Comparison of ENCODE assay signal across 8 cellular contexts in genomic region chr2:24971550-24972314, GRCh38. TPM values are rescaled to one million over a fixed set of nuclear protein-coding genes. Genes with fewer than 3 reads are reported as not detected.
DNase-seq lines count a peak whose midpoint lies in the region; ATAC-seq and TF ChIP-seq lines count a peak whose summit lies in the region.

Gene DNAJC27, minus strand, starts transcription at chr2:24971955. Its CDS starts 51 bp downstream, at chr2:24971904.

- H3K36me3 Mint-ChIP-seq in activated naive CD8-positive, alpha-beta T cell treated with anti-CD3 and anti-CD28 coated beads, Interleukin-2, amount 10 ng/mL, durations not matched to agents 7 days and 5 days, result peaks cover 1% of the 10 kb centered on the region
- peaks cover 3% of the 10 kb centered on the region for H3K36me3 Mint-ChIP-seq in osteocyte (ENCODE audit: unreplicated experiment)

- POLR2A ChIA-PET in activated naive CD8-positive, alpha-beta T cell treated with anti-CD3 and anti-CD28 coated beads, Interleukin-2, amount 10 ng/mL, durations not matched to agents 7 days and 5 days (lab: Charles Lee), result interaction anchor here (0.5 to 1.0 kb wide), 3 partner anchors 14 to 323 kb away, joined by 3 to 6 read pairs (median 3); no protein-coding TSS in a partner anchor

- no peaks in the 10 kb centered on the region for H3K9me3 ChIP-seq in thoracic aorta

- peak within 1 kb of the TSS; percentile 95 for H3K4me3 Mint-ChIP-seq in activated naive CD8-positive, alpha-beta T cell treated with anti-CD3 and anti-CD28 coated beads, Interleukin-2, amount 10 ng/mL, durations not matched to agents 7 days and 5 days
- peak within 1 kb of the TSS; percentile 99 for H3K4me3 Mint-ChIP-seq in osteocyte (ENCODE audit: unreplicated experiment)

- H3K4me3 ChIP-seq in GM12864 (ENCODE audit: low read depth, low read length) (peak within 1 kb of the TSS; percentile 73), thoracic aorta (peak within 1 kb of the TSS; percentile 96)

- ATAC-seq in HG02678 (IDR thresholded peaks at IDR 0.05; ENCODE audit: unreplicated experiment), result peak; percentile 91
- peak; percentile 94 for ATAC-seq in activated naive CD8-positive, alpha-beta T cell treated with anti-CD3 and anti-CD28 coated beads, Interleukin-2, amount 10 ng/mL, durations not matched to agents 7 days and 5 days (ENCODE audit: low read depth)
- ATAC-seq in thoracic aorta (ENCODE audit: insufficient number of reproducible peaks, low FRiP score, low read depth), result peak; percentile 87

- peaks cover 0 to 21% of the 10 kb centered on the region in 2 donors for H3K4me1 ChIP-seq in thoracic aorta (ENCODE audit: control insufficient read depth in 1 of 2, low read depth in 2 of 2)

- peaks cover 13% of the 10 kb centered on the region for H3K4me1 Mint-ChIP-seq in activated naive CD8-positive, alpha-beta T cell treated with anti-CD3 and anti-CD28 coated beads, Interleukin-2, amount 10 ng/mL, durations not matched to agents 7 days and 5 days
- H3K4me1 Mint-ChIP-seq in osteocyte (ENCODE audit: unreplicated experiment), result peaks cover 19% of the 10 kb centered on the region

- intact Hi-C loops in head of caudate nucleus (cut with DNase I), result loop anchor here (2.0 to 10.0 kb wide), 4 partner anchors 71 to 223 kb away; partner anchors contain the start of gene EFR3B

- peak within 1 kb of the TSS; percentile 99 for H3K27ac ChIP-seq in thoracic aorta

- DNase-seq in GM12864 (ENCODE audit: low read depth), result peak; percentile 90
- DNase-seq in NCI-H1105 treated with DMSO at 0.1 percent for 48 hours (lab: John Stamatoyannopoulos, UW), result peak; percentile 93
- DNase-seq in SKM-1 treated with dmso at 0.1 percent for 144 hours (lab: John Stamatoyannopoulos, UW; ENCODE audit: unreplicated experiment), result peak; percentile 94
- DNase-seq in activated naive CD8-positive, alpha-beta T cell treated with anti-CD3 and anti-CD28 coated beads, Interleukin-2, amount 10 ng/mL, durations not matched to agents 7 days and 5 days, result peak; percentile 99
- DNase-seq in head of caudate nucleus, result peak; percentile 95 to 100 (median 99)
- DNase-seq in osteocyte (ENCODE audit: extremely low spot score, unreplicated experiment), result peak; percentile 99
- peak; percentile 90 for DNase-seq in thoracic aorta (ENCODE audit: low spot score)

- no peaks in the 10 kb centered on the region for H3K36me3 ChIP-seq in thoracic aorta

- H3K27me3 Mint-ChIP-seq in activated naive CD8-positive, alpha-beta T cell treated with anti-CD3 and anti-CD28 coated beads, Interleukin-2, amount 10 ng/mL, durations not matched to agents 7 days and 5 days, result no peaks in the 10 kb centered on the region
- H3K27me3 Mint-ChIP-seq in osteocyte (ENCODE audit: unreplicated experiment), result no peaks in the 10 kb centered on the region

- no peaks in the 10 kb centered on the region for H3K9me3 Mint-ChIP-seq in activated naive CD8-positive, alpha-beta T cell treated with anti-CD3 and anti-CD28 coated beads, Interleukin-2, amount 10 ng/mL, durations not matched to agents 7 days and 5 days
- no peaks in the 10 kb centered on the region for H3K9me3 Mint-ChIP-seq in osteocyte (ENCODE audit: unreplicated experiment)

- TF ChIP-seq CTCF in GM12864 (IDR thresholded peaks at IDR 0.05; ENCODE audit: low read depth, low read length, missing control alignments) (no peak), osteocyte (IDR thresholded peaks at IDR 0.05) (no peak), thoracic aorta (IDR thresholded peaks at IDR 0.05) (no peak)

- H3K27me3 ChIP-seq in thoracic aorta (replicated peaks; ENCODE audit: insufficient read depth), result no peaks in the 10 kb centered on the region

- peak within 1 kb of the TSS; percentile 100 for H3K27ac Mint-ChIP-seq in activated naive CD8-positive, alpha-beta T cell treated with anti-CD3 and anti-CD28 coated beads, Interleukin-2, amount 10 ng/mL, durations not matched to agents 7 days and 5 days
- H3K27ac Mint-ChIP-seq in osteocyte (ENCODE audit: unreplicated experiment), result peak within 1 kb of the TSS; percentile 100

RNA-seq across cellular contexts. Expression of gene DNAJC27, which starts in this region (rescaled TPM):
- 1 to 10 TPM; 9.3 to 9.6 TPM for total RNA-seq in activated naive CD8-positive, alpha-beta T cell treated with anti-CD3 and anti-CD28 coated beads, Interleukin-2, amount 10 ng/mL, durations not matched to agents 7 days and 5 days
- total RNA-seq in osteocyte (7.0 and 7.3 TPM in 2 replicates), thoracic aorta (10 to 100 TPM; 15.0 to 27.2 TPM)

Comparison
In these comparisons a context has a peak if more than half of its experiments do, and no peak if none do; other contexts are left out.
1. Peak in every context shown above with its lines: DNase-seq, ATAC-seq, H3K4me3 ChIP-seq and H3K27ac ChIP-seq.